In genomic region chr14:92516966-92517350, GRCh38 we compare ENCODE assay signal across 16 cellular contexts. TPM values are rescaled to one million over a fixed set of nuclear protein-coding genes. Genes with fewer than 3 reads are reported as not detected.
DNase-seq lines count a peak whose midpoint lies in the region; FAIRE-seq and TF ChIP-seq lines count a peak whose summit lies in the region.
"Had no signal": no experiment of that assay in that cellular context is flagged by ENCODE, and none has a peak within 500 bp of the region (broad histone marks: within the 10 kb centered on the region; RNA-seq: fewer than 3 reads in every experiment).

No MANE protein-coding gene starts in this region.

- H3K9me3 ChIP-seq in Peyer's patch, result no peaks in the 10 kb centered on the region
- no peaks in the 10 kb centered on the region for H3K9me3 ChIP-seq in prostate gland
- no peaks in the 10 kb centered on the region for H3K9me3 ChIP-seq in SJCRH30 (replicated peaks)
- H3K9me3 ChIP-seq: breast epithelium, ovary, stomach had no signal

- 88% methylated on average over 5 of the region's 5 CpGs for WGBS in prostate gland

- DNase-seq in GM19239 (ENCODE audit: insufficient read length, low spot score), result no peak
- DNase-seq in Peyer's patch, result peak in 1 of 3 donors; percentile 33
- DNase-seq in cerebellar cortex (ENCODE audit: low spot score), result peak; percentile 57
- peak; percentile 39 to 43 for DNase-seq in stimulated activated CD8-positive, alpha-beta memory T cell treated with anti-CD3 and anti-CD28 coated beads, Interleukin-2, amount 100 ng/mL, for 1 hour (ENCODE audit: low read depth in 2 of 2)
- no peak for DNase-seq in NCI-H2107 (lab: John Stamatoyannopoulos, UW)
- DNase-seq in prostate gland (ENCODE audit: low spot score), result no peak
- no peak for DNase-seq in GM10248 (ENCODE audit: extremely low spot score)
- DNase-seq in SJCRH30, result no peak
- DNase-seq: foreskin keratinocyte, mesenchymal stem cell, NCI-H1436, NCI-H526, ovary, stomach, T-helper 9 cell had no signal

- TF ChIP-seq POLR2A in Peyer's patch (IDR thresholded peaks at IDR 0.05), result no peak
- TF ChIP-seq POLR2A in prostate gland (IDR thresholded peaks at IDR 0.05), result no peak

- peaks cover 0 to 47% (median 10%) of the 10 kb centered on the region in 4 donors for H3K4me1 ChIP-seq in Peyer's patch
- no peaks in the 10 kb centered on the region for H3K4me1 ChIP-seq in prostate gland (replicated peaks)
- H3K4me1 ChIP-seq in SJCRH30, result no peaks in the 10 kb centered on the region

- no peak overlapping the region for H3K4me3 ChIP-seq in Peyer's patch
- H3K4me3 ChIP-seq in prostate gland, result no peak overlapping the region
- no peak overlapping the region for H3K4me3 ChIP-seq in SJCRH30
- H3K4me3 ChIP-seq: breast epithelium, ovary, stomach had no signal

- H3K27me3 ChIP-seq in Peyer's patch (no peaks in the 10 kb centered on the region), prostate gland (replicated peaks; ENCODE audit: insufficient read depth) (no peaks in the 10 kb centered on the region), SJCRH30 (no peaks in the 10 kb centered on the region)
- H3K27me3 ChIP-seq: breast epithelium, foreskin keratinocyte, ovary had no signal

- POLR2A ChIA-PET in GM10248 (lab: Yijun Ruan, JAX), result interaction anchor here (0.6 to 1.0 kb wide), 3 partner anchors 8 to 1014 kb away, joined by 3 to 9 read pairs (median 5); no protein-coding TSS in a partner anchor

- intact Hi-C loops in prostate gland (cut with DNase I), result loop anchor here (10.0 kb wide), 1 partner anchor 168 kb away; no protein-coding TSS in a partner anchor

- TF ChIP-seq CTCF in Peyer's patch (IDR thresholded peaks at IDR 0.05) (no peak), prostate gland (IDR thresholded peaks at IDR 0.05) (no peak), GM10248 (IDR thresholded peaks at IDR 0.05; ENCODE audit: control extremely low read depth, extremely low read depth, low read depth, missing control alignments) (no peak)

- peak; percentile 8 for FAIRE-seq in GM19239 (lab: Jason Lieb, UNC)

- CTCF ChIA-PET in GM10248 (lab: Yijun Ruan, JAX), result interaction anchor here (1.0 to 2.1 kb wide), 9 partner anchors 8 to 166 kb away, joined by 3 to 7 read pairs (median 3); no protein-coding TSS in a partner anchor

- H3K36me3 ChIP-seq in Peyer's patch (no peaks in the 10 kb centered on the region), prostate gland (no peaks in the 10 kb centered on the region), SJCRH30 (no peaks in the 10 kb centered on the region)
- H3K36me3 ChIP-seq: breast epithelium, ovary, stomach had no signal

- H3K27ac ChIP-seq in Peyer's patch (peak overlapping the region in 3 of 4 donors; percentile 2 to 52 (median 6)), prostate gland (no peak overlapping the region), SJCRH30 (no peak overlapping the region)
- H3K27ac ChIP-seq: breast epithelium, foreskin keratinocyte, ovary had no signal

RNA-seq across cellular contexts. Expression of gene RIN3, which starts 3.4 kb away (rescaled TPM):
- total RNA-seq in Peyer's patch (10 to 100 TPM; 15.4 to 53.6 (median 39.7) TPM), prostate gland (10 to 100 TPM in 1 of 2 donors, 1 to 10 TPM in 1; 8.8 to 41.6 TPM)
- not detected in 2 replicates for total RNA-seq in SJCRH30 (2014; rRNA removed; shearing (Covaris generic))

Comparison
In these comparisons a context has a peak if more than half of its experiments do, and no peak if none do; other contexts are left out.
1. DNase-seq: peak in cerebellar cortex (single experiment) and stimulated activated CD8-positive, alpha-beta memory T cell treated with anti-CD3 and anti-CD28 coated beads, Interleukin-2, amount 100 ng/mL, for 1 hour (2 of 2); none in GM19239 (single experiment), NCI-H2107 (single experiment), prostate gland (single experiment), GM10248 (single experiment) and SJCRH30 (0 of 2).
2. H3K27ac ChIP-seq: peak in Peyer's patch (3 of 4); none in prostate gland (0 of 2) and SJCRH30 (single experiment).